Comparison of ENCODE assay signal across 20 cellular contexts in genomic region chr7:45224832-45225231, GRCh38.
DNase-seq lines count a peak whose midpoint lies in the region; ATAC-seq, FAIRE-seq and TF ChIP-seq lines count a peak whose summit lies in the region.
"Had no signal": no experiment of that assay in that cellular context is flagged by ENCODE, and none has a peak within 500 bp of the region (broad histone marks: within the 10 kb centered on the region; RNA-seq: fewer than 3 reads in every experiment).

No MANE protein-coding gene starts in this region.

- H3K9ac ChIP-seq in HCT116 (ENCODE audit: low read length) (no peak overlapping the region), K562 (ENCODE audit: insufficient read depth in 1 of 2, low read depth in 2 of 2, low read length in 2 of 2) (no peak overlapping the region)

- in situ Hi-C loops in K562 (cut with MboI) = no loop called here

- H3K9me3 Mint-ChIP-seq in activated CD4-positive, alpha-beta T cell treated with anti-CD3 and anti-CD28 coated beads, Interleukin-2, amount 10 ng/mL, durations not matched to agents 24 days and 14 days = no peaks in the 10 kb centered on the region
- no peaks in the 10 kb centered on the region for H3K9me3 Mint-ChIP-seq in T-helper 2 cell treated with Interferon-gamma antibody and Interleukin-4, amounts not matched to agents 5 μg/mL and 100 μg/mL, for 36 hours
- H3K9me3 Mint-ChIP-seq: activated B cell treated with CpG ODN at 0.5 μM for 24 hours, H9, type B pancreatic cell had no signal

- TF ChIP-seq RAD21 in HCT116 (IDR thresholded peaks at IDR 0.05; ENCODE audit: low read depth) (no peak), K562 (CRISPR knock-in tag; conservative IDR thresholded peaks at IDR 0.05 in 1 of 2, IDR thresholded peaks at IDR 0.05 in 1 of 2) (no peak)

- no peaks in the 10 kb centered on the region for H3K9me3 ChIP-seq in HCT116 (ENCODE audit: control insufficient read depth in 1 of 2, insufficient read depth in 1 of 2, low read depth in 1 of 2, low read length in 2 of 2)
- no peaks in the 10 kb centered on the region for H3K9me3 ChIP-seq in K562 (replicated peaks; ENCODE audit: control insufficient read depth, insufficient read depth, low read depth, low read length)

- H3K36me3 ChIP-seq in HCT116 (ENCODE audit: control insufficient read depth in 1 of 2, insufficient read depth in 2 of 2, low read length in 2 of 2) (no peaks in the 10 kb centered on the region), K562 (ENCODE audit: control insufficient read depth, insufficient read depth, low read length) (no peaks in the 10 kb centered on the region)

- WGBS in K562 (ENCODE audit: insufficient coverage, low coverage, missing lambda C conversion rate) = 4% methylated on average over 3 of the region's 3 CpGs

- H4K20me1 ChIP-seq in HCT116 (ENCODE audit: insufficient read depth) (no peaks in the 10 kb centered on the region), K562 (replicated peaks; ENCODE audit: control insufficient read depth, insufficient read depth, low read length) (peaks cover 9% of the 10 kb centered on the region)

- no peak for TF ChIP-seq POLR2A in HCT116 (IDR thresholded peaks at IDR 0.05; ENCODE audit: borderline replicate concordance, extremely low read depth, insufficient read depth, insufficient read length)
- TF ChIP-seq POLR2A in K562 (conservative IDR thresholded peaks at IDR 0.05) = no peak

- intact Hi-C loops in activated CD4-positive, alpha-beta T cell treated with anti-CD3 and anti-CD28 coated beads, Interleukin-2, amount 10 ng/mL, durations not matched to agents 24 days and 14 days (cut with micrococcal nuclease) = no loop called here
- intact Hi-C loops in HCT116 (cut with micrococcal nuclease) (no loop called here), K562 (cut with micrococcal nuclease) (no loop called here)

- no peak overlapping the region for H3K4me2 ChIP-seq in HCT116 (ENCODE audit: low read length)
- H3K4me2 ChIP-seq in K562 (ENCODE audit: insufficient read depth, low read length) = no peak overlapping the region

- TF ChIP-seq CTCF in HCT116 (IDR thresholded peaks at IDR 0.05 in 2 of 3, conservative IDR thresholded peaks at IDR 0.05 in 1 of 3; ENCODE audit: borderline replicate concordance in 1 of 3, insufficient read depth in 1 of 3, low read depth in 2 of 3, low read length in 2 of 3) (no peak), K562 (IDR thresholded peaks at IDR 0.05 in 2 of 3, conservative IDR thresholded peaks at IDR 0.05 in 1 of 3; ENCODE audit: insufficient read depth in 2 of 3, low read depth in 1 of 3, low read length in 3 of 3) (no peak)

- no peak overlapping the region for H3K4me3 Mint-ChIP-seq in activated CD4-positive, alpha-beta T cell treated with anti-CD3 and anti-CD28 coated beads, Interleukin-2, amount 10 ng/mL, durations not matched to agents 24 days and 14 days
- H3K4me3 Mint-ChIP-seq in T-helper 2 cell treated with Interferon-gamma antibody and Interleukin-4, amounts not matched to agents 5 μg/mL and 100 μg/mL, for 36 hours = no peak overlapping the region
- H3K4me3 Mint-ChIP-seq: activated B cell treated with CpG ODN at 0.5 μM for 24 hours, H9, type B pancreatic cell had no signal

- H3K4me1 Mint-ChIP-seq in activated CD4-positive, alpha-beta T cell treated with anti-CD3 and anti-CD28 coated beads, Interleukin-2, amount 10 ng/mL, durations not matched to agents 24 days and 14 days = no peaks in the 10 kb centered on the region
- H3K4me1 Mint-ChIP-seq in T-helper 2 cell treated with Interferon-gamma antibody and Interleukin-4, amounts not matched to agents 5 μg/mL and 100 μg/mL, for 36 hours (ENCODE audit: low read depth) = peaks cover 3% of the 10 kb centered on the region
- H3K4me1 Mint-ChIP-seq: activated B cell treated with CpG ODN at 0.5 μM for 24 hours had no signal

- H3K4me1 ChIP-seq in HCT116 (ENCODE audit: control insufficient read depth in 1 of 2, insufficient read depth in 2 of 2, low read length in 2 of 2) (no peaks in the 10 kb centered on the region), K562 (replicated peaks in 1 of 2; ENCODE audit: control insufficient read depth in 2 of 2, insufficient read depth in 2 of 2, low read length in 2 of 2) (peaks cover 9% of the 10 kb centered on the region in 2 experiments; a peak in 3 of 5 replicates)

- H3K9me1 ChIP-seq in K562 (ENCODE audit: control insufficient read depth, insufficient read depth, low read length) = no peaks in the 10 kb centered on the region

- H3K27me3 ChIP-seq in HCT116 (ENCODE audit: insufficient read depth, low read length) (peaks cover 51% of the 10 kb centered on the region), K562 (ENCODE audit: control insufficient read depth in 2 of 2, insufficient read depth in 2 of 2, low read length in 2 of 2) (peaks cover 22 to 46% of the 10 kb centered on the region in 2 experiments)

- no peak overlapping the region for H3K27ac Mint-ChIP-seq in activated CD4-positive, alpha-beta T cell treated with anti-CD3 and anti-CD28 coated beads, Interleukin-2, amount 10 ng/mL, durations not matched to agents 24 days and 14 days
- no peak overlapping the region for H3K27ac Mint-ChIP-seq in T-helper 2 cell treated with Interferon-gamma antibody and Interleukin-4, amounts not matched to agents 5 μg/mL and 100 μg/mL, for 36 hours
- H3K27ac Mint-ChIP-seq: activated B cell treated with CpG ODN at 0.5 μM for 24 hours, H9, type B pancreatic cell had no signal

- CTCF ChIA-PET in HCT116 (lab: Charles Lee) = no interaction called here
- CTCF ChIA-PET in K562 (lab: Yijun Ruan, JAX; ENCODE audit: low intra/inter-chr PET ratio) = no interaction called here

- H3K27ac ChIP-seq in HCT116 (ENCODE audit: low read depth, low read length) (no peak overlapping the region), K562 (ENCODE audit: extremely low read depth, low read depth, low read length) (no peak overlapping the region)

- ATAC-seq in HCT116 (no peak), K562 (peak; percentile 46; the same call in 2 of the 3 replicates), HG02588 (IDR thresholded peaks at IDR 0.05; ENCODE audit: unreplicated experiment) (no peak)

- DNase-seq in activated CD4-positive, alpha-beta T cell treated with anti-CD3 and anti-CD28 coated beads, Interleukin-2, amount 10 ng/mL, durations not matched to agents 24 days and 14 days = peak; percentile 65
- DNase-seq in activated CD4-positive, alpha-beta T cell treated with anti-CD3 and anti-CD28 coated beads, Interleukin-2, amount 50 U/mL, for 4 hours = no peak
- DNase-seq in HCT116 (ENCODE audit: low read depth, low spot score) (no peak), K562 (ENCODE audit: extremely low read depth in 1 of 4, low spot score in 3 of 4) (peak in 1 of 4 experiments; percentile 21), lung microvascular endothelial cell (ENCODE audit: low read depth in 2 of 2) (peak; percentile 16 to 43)
- no peak for DNase-seq in T-helper 2 cell treated with Interferon-gamma antibody and Interleukin-4, amounts not matched to agents 5 μg/mL and 100 μg/mL, for 36 hours (ENCODE audit: low spot score)
- no peak for DNase-seq in activated CD8-positive, alpha-beta memory T cell treated with anti-CD3 and anti-CD28 coated beads, Interleukin-2, amount 50 U/mL, for 48 hours
- DNase-seq: activated B cell treated with CpG ODN at 0.5 μM for 24 hours; activated naive CD4-positive, alpha-beta T cell treated with Interleukin-2 at 50 U/mL for 16 hours; C1 segment of cervical spinal cord; cortex of kidney; DMS153; NCI-H1436 treated with DMSO at 0.1 percent for 48 hours; RPMI8226; stimulated activated naive CD4-positive, alpha-beta T cell treated with Interleukin-2 at 50 U/mL for 16 hours had no signal

- BruUV-seq in HCT116 (replicated peaks; lab: Mats Ljungman, UMichigan) = no TSS peak
- BruUV-seq in K562 (replicated peaks; lab: Mats Ljungman, UMichigan) = no TSS peak

- H3K4me3 ChIP-seq in HCT116 (replicated peaks in 1 of 2; ENCODE audit: low read depth in 1 of 2, low read length in 2 of 2) (no peak overlapping the region), K562 (no peak overlapping the region)

- H3K27me3 Mint-ChIP-seq in activated CD4-positive, alpha-beta T cell treated with anti-CD3 and anti-CD28 coated beads, Interleukin-2, amount 10 ng/mL, durations not matched to agents 24 days and 14 days = peaks cover 37% of the 10 kb centered on the region
- peaks cover 13% of the 10 kb centered on the region for H3K27me3 Mint-ChIP-seq in T-helper 2 cell treated with Interferon-gamma antibody and Interleukin-4, amounts not matched to agents 5 μg/mL and 100 μg/mL, for 36 hours (ENCODE audit: low read depth)

- FAIRE-seq in K562 (lab: Jason Lieb, UNC) = no peak
- FAIRE-seq: A204.1, GM18507 had no signal

- H2AFZ ChIP-seq in HCT116 (ENCODE audit: low read depth, low read length, poor library complexity, severe bottlenecking) (no peak overlapping the region), K562 (ENCODE audit: low read depth, low read length) (no peak overlapping the region)

- no peaks in the 10 kb centered on the region for H3K36me3 Mint-ChIP-seq in activated CD4-positive, alpha-beta T cell treated with anti-CD3 and anti-CD28 coated beads, Interleukin-2, amount 10 ng/mL, durations not matched to agents 24 days and 14 days (ENCODE audit: low read depth)
- no peaks in the 10 kb centered on the region for H3K36me3 Mint-ChIP-seq in T-helper 2 cell treated with Interferon-gamma antibody and Interleukin-4, amounts not matched to agents 5 μg/mL and 100 μg/mL, for 36 hours (ENCODE audit: low read depth)
- H3K36me3 Mint-ChIP-seq: type B pancreatic cell had no signal

- RAD21 ChIA-PET in HCT116 (lab: Charles Lee; ENCODE audit: low non-redundant PET in 1 of 2, low total read pairs in 2 of 2, uncharacterized antibody in 2 of 2, unreplicated experiment in 2 of 2) = no interaction called here

- POLR2A ChIA-PET in HCT116 (lab: Charles Lee) (no interaction called here), K562 (lab: Yijun Ruan, JAX) (no interaction called here)

- no peak for TF ChIP-seq EP300 in K562 (IDR thresholded peaks at IDR 0.05; ENCODE audit: low read length)

- no peaks in the 10 kb centered on the region for H3K9me2 ChIP-seq in HCT116 (ENCODE audit: insufficient read depth)

- H3K79me2 ChIP-seq in HCT116 (ENCODE audit: insufficient read depth, low read length) = no peaks in the 10 kb centered on the region
- no peaks in the 10 kb centered on the region for H3K79me2 ChIP-seq in K562 (ENCODE audit: control insufficient read depth, insufficient read depth, low read length)

TF ChIP-seq in K562, 482 proteins besides CTCF, POLR2A, EP300 and RAD21 (continues in another document):
- no peak for TF ChIP-seq L3MBTL2 (IDR thresholded peaks at IDR 0.05)
- TF ChIP-seq, protein P1, sequence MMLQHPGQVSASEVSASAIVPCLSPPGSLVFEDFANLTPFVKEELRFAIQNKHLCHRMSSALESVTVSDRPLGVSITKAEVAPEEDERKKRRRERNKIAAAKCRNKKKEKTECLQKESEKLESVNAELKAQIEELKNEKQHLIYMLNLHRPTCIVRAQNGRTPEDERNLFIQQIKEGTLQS (IDR thresholded peaks at IDR 0.05) = no peak
- TF ChIP-seq, protein P1 (CRISPR knock-in tag; conservative IDR thresholded peaks at IDR 0.05) = no peak

Comparison
In these comparisons a context has a peak if more than half of its experiments do, and no peak if none do; other contexts are left out.
1. DNase-seq: peak in activated CD4-positive, alpha-beta T cell treated with anti-CD3 and anti-CD28 coated beads, Interleukin-2, amount 10 ng/mL, durations not matched to agents 24 days and 14 days (single experiment) and lung microvascular endothelial cell (2 of 2); none in activated CD4-positive, alpha-beta T cell treated with anti-CD3 and anti-CD28 coated beads, Interleukin-2, amount 50 U/mL, for 4 hours (0 of 2), HCT116 (single experiment), T-helper 2 cell treated with Interferon-gamma antibody and Interleukin-4, amounts not matched to agents 5 μg/mL and 100 μg/mL, for 36 hours (single experiment) and activated CD8-positive, alpha-beta memory T cell treated with anti-CD3 and anti-CD28 coated beads, Interleukin-2, amount 50 U/mL, for 48 hours (single experiment).